Comparison of ENCODE assay signal across 8 cellular contexts in the genomic region with DNA sequence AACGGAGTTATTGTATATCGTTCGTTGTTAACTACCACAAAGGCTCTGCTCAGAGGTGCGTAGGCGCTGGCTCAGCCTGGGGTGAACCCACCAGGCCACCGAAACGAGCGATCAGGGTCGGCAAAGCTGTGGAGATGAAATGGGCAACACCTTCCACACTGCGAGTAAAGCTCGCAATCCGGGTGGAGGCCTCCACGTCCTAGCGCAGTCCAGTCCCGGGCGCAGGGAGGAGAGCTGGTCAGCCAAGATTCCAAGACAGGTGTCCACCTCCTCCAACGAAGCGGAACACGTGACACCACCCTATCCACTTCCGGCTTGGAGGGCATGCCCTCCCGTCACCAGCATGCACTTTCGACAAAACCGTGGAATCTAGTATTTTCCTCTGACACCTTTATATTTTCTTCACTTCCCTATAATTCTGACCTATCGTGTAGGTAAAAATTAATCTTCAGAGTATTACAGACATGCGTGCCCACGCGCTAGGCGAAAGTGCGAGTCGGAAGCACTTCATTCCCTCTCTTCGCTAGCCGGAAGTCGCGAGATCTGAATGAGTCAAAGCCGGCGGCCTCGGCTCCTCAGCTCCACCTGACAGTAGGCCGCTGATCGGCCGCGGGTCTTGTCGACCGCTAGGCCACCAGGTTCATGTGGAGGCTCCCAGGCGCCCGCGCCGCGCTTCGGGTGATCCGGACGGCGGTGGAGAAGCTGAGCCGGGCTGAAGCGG. TPM values are rescaled to one million over a fixed set of nuclear protein-coding genes. Genes with fewer than 3 reads are reported as not detected.
DNase-seq lines count a peak whose midpoint lies in the region; ATAC-seq and TF ChIP-seq lines count a peak whose summit lies in the region.

A gene with protein sequence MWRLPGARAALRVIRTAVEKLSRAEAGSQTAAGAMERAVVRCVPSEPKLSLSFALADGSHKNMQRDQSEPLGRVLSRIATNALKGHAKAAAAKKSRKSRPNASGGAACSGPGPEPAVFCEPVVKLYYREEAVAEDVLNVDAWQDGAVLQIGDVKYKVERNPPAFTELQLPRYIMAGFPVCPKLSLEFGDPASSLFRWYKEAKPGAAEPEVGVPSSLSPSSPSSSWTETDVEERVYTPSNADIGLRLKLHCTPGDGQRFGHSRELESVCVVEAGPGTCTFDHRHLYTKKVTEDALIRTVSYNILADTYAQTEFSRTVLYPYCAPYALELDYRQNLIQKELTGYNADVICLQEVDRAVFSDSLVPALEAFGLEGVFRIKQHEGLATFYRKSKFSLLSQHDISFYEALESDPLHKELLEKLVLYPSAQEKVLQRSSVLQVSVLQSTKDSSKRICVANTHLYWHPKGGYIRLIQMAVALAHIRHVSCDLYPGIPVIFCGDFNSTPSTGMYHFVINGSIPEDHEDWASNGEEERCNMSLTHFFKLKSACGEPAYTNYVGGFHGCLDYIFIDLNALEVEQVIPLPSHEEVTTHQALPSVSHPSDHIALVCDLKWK (plus strand): TSS at position 537 of the 721 bp plus-strand sequence. CDS start 106 bp downstream, at position 643.

- H3K36me3 ChIP-seq in Peyer's patch (peaks cover 0 to 20% (median 0%) of the 10 kb centered on the region in 3 donors), esophagus squamous epithelium (peaks cover 0 to 21% (median 0%) of the 10 kb centered on the region in 3 donors)

- WGBS in esophagus squamous epithelium, 2 donors, result 0 to 1% methylated on average over 37 to 42 of the region's 54 CpGs

- no peak for TF ChIP-seq CTCF in Peyer's patch (IDR thresholded peaks at IDR 0.05)
- TF ChIP-seq CTCF in esophagus squamous epithelium (IDR thresholded peaks at IDR 0.05), result peak in 2 of 6 experiments; percentile 8 to 12

- H3K4me1 ChIP-seq in Peyer's patch (peaks cover 0 to 32% (median 16%) of the 10 kb centered on the region in 4 donors), esophagus squamous epithelium (peaks cover 8 to 49% (median 30%) of the 10 kb centered on the region in 3 donors)

- DNase-seq in DMS53 treated with DMSO at 0.1 percent for 48 hours (lab: John Stamatoyannopoulos, UW; ENCODE audit: unreplicated experiment), result peak; percentile 53
- peak; percentile 88 for DNase-seq in Jurkat, Clone E6-1 (ENCODE audit: low read depth, low spot score)
- peak; percentile 90 to 94 (median 90) for DNase-seq in Peyer's patch
- DNase-seq in activated T-cell treated with anti-CD3 and anti-CD28 coated beads, Interleukin-2, amount 50 U/mL, for 48 hours, result peak; percentile 89 to 90
- peak; percentile 37 for DNase-seq in esophagus squamous epithelium (lab: John Stamatoyannopoulos, UW)
- peak; percentile 95 for DNase-seq in myocyte (ENCODE audit: low read depth)
- peak; percentile 74 to 76 for DNase-seq in stimulated activated CD8-positive, alpha-beta memory T cell treated with anti-CD3 and anti-CD28 coated beads, Interleukin-7, amount 100 ng/mL, for 4 hours (ENCODE audit: low read depth in 2 of 2)

- peak within 1 kb of the TSS; percentile 95 for H3K4me3 ChIP-seq in Jurkat, Clone E6-1 (ENCODE audit: low read length)
- H3K4me3 ChIP-seq in Peyer's patch, result peak within 1 kb of the TSS; percentile 76 to 91 (median 86)
- peak within 1 kb of the TSS; percentile 74 to 97 (median 82) for H3K4me3 ChIP-seq in esophagus squamous epithelium

- no peaks in the 10 kb centered on the region for H3K27me3 ChIP-seq in Peyer's patch
- no peaks in the 10 kb centered on the region for H3K27me3 ChIP-seq in esophagus squamous epithelium

- TF ChIP-seq POLR2A in Peyer's patch (IDR thresholded peaks at IDR 0.05) (peak; percentile 68 to 71), esophagus squamous epithelium (IDR thresholded peaks at IDR 0.05) (peak in 3 of 4 donors; percentile 17 to 78 (median 76))

- intact Hi-C loops in esophagus squamous epithelium (cut with DNase I), result no loop called here

- H3K9me3 ChIP-seq in Peyer's patch, result no peaks in the 10 kb centered on the region
- H3K9me3 ChIP-seq in esophagus squamous epithelium, result no peaks in the 10 kb centered on the region

- H3K27ac ChIP-seq in Peyer's patch, result peak within 1 kb of the TSS; percentile 89 to 92 (median 91)
- H3K27ac ChIP-seq in esophagus squamous epithelium, result peak within 1 kb of the TSS; percentile 92 to 97 (median 93)

- peak; percentile 81 for ATAC-seq in GM21619 (IDR thresholded peaks at IDR 0.05; ENCODE audit: unreplicated experiment)

RNA-seq across cellular contexts. Expression of the gene that starts here (rescaled TPM):
- 12.2 TPM for polyA plus RNA-seq in Jurkat, Clone E6-1 (2012; ENCODE audit: insufficient read depth, insufficient read length)
- total RNA-seq in Peyer's patch (10 to 100 TPM; 16.5 to 25.9 (median 22.2) TPM), esophagus squamous epithelium (10 to 100 TPM; 19.7 to 26.1 (median 23.7) TPM), myocyte (11.2 and 13.5 TPM in 2 replicates)
- polyA plus RNA-seq in myocyte (2012), result 7.5 TPM

Comparison
In these comparisons a context has a peak if more than half of its experiments do, and no peak if none do; other contexts are left out.
1. Peak in every context shown above with its lines: DNase-seq, ATAC-seq, H3K4me3 ChIP-seq and H3K27ac ChIP-seq.
2. DNase-seq: peak in every context shown above with its lines; median percentile 95 in myocyte; 90 in Peyer's patch; 90 in activated T-cell treated with anti-CD3 and anti-CD28 coated beads, Interleukin-2, amount 50 U/mL, for 48 hours; 88 in Jurkat, Clone E6-1; 75 in stimulated activated CD8-positive, alpha-beta memory T cell treated with anti-CD3 and anti-CD28 coated beads, Interleukin-7, amount 100 ng/mL, for 4 hours; 53 in DMS53 treated with DMSO at 0.1 percent for 48 hours; 37 in esophagus squamous epithelium.